In genomic region chr15:45200001-45200798, GRCh38 we compare ENCODE assay signal across 8 cellular contexts. TPM values are rescaled to one million over a fixed set of nuclear protein-coding genes. Genes with fewer than 3 reads are reported as not detected.
DNase-seq lines count a peak whose midpoint lies in the region; FAIRE-seq and TF ChIP-seq lines count a peak whose summit lies in the region.

No MANE protein-coding gene starts in this region.

- TF ChIP-seq POLR2A in H54 (IDR thresholded peaks at IDR 0.05; ENCODE audit: low read depth, low read length), result no peak

- DNase-seq in ELF-1 (ENCODE audit: low read depth, low spot score), result peak; percentile 98
- DNase-seq in H54 (ENCODE audit: insufficient read length, low spot score), result peak; percentile 53
- peak; percentile 96 for DNase-seq in M059J (ENCODE audit: low read depth)
- peak; percentile 89 to 95 for DNase-seq in SHP77 (lab: John Stamatoyannopoulos, UW)
- peak; percentile 42 for DNase-seq in activated gamma-delta T cell (lab: John Stamatoyannopoulos, UW)
- peak; percentile 85 for DNase-seq in germinal center (ENCODE audit: low spot score)
- peak; percentile 94 for DNase-seq in occipital lobe (lab: John Stamatoyannopoulos, UW)

- H3K27ac ChIP-seq in temporal lobe (ENCODE audit: low read depth, low read length), result peak overlapping the region; percentile 100

- peak; percentile 80 for FAIRE-seq in H54 (lab: Jason Lieb, UNC)

RNA-seq across cellular contexts. Expression of gene SHF, which starts 12.4 kb away (rescaled TPM):
- total RNA-seq in M059J (2014; rRNA removed; shearing (Covaris generic)), result 0.96 and 1.5 TPM in 2 replicates
- total RNA-seq in occipital lobe (54.9 TPM), temporal lobe (46.7 TPM)

RNA-seq across cellular contexts. Expression of gene SLC28A2, which starts 51.8 kb away (rescaled TPM):
- not detected in 2 replicates for total RNA-seq in M059J (2014; rRNA removed; shearing (Covaris generic))
- total RNA-seq in occipital lobe (not detected), temporal lobe (not detected)

Comparison
In these comparisons a context has a peak if more than half of its experiments do, and no peak if none do; other contexts are left out.
1. Peak in every context shown above with its lines: DNase-seq and H3K27ac ChIP-seq.
2. DNase-seq: peak in every context shown above with its lines; median percentile 98 in ELF-1; 96 in M059J; 94 in occipital lobe; 92 in SHP77; 85 in germinal center; 53 in H54; 42 in activated gamma-delta T cell.
3. RNA of gene SHF, which starts 12.4 kb away (total RNA-seq): 54.9 TPM in occipital lobe (single experiment) and 46.7 TPM in temporal lobe (single experiment); 0.96 to 1.5 TPM in M059J; every median in the first group is over 10 times any median in the second.